2 cellular contexts compared by ENCODE assay signal in genomic region chr6:90338409-90338808, GRCh38.
TF ChIP-seq lines count a peak whose summit lies in the region.

No MANE protein-coding gene starts in this region.

TF ChIP-seq in IMR-90, 13 proteins besides CTCF, POLR2A, EP300 and RAD21:
- TF ChIP-seq FOS (IDR thresholded peaks at IDR 0.05; ENCODE audit: low read depth, low read length) (no peak), SMC3 (IDR thresholded peaks at IDR 0.05; ENCODE audit: low read depth, low read length) (no peak), MXI1 (IDR thresholded peaks at IDR 0.05; ENCODE audit: borderline replicate concordance, low read depth, low read length) (no peak), RFX5 (IDR thresholded peaks at IDR 0.05; ENCODE audit: low read depth, low read length) (no peak), CEBPB (IDR thresholded peaks at IDR 0.05; ENCODE audit: low read depth, low read length) (peak; percentile 67; the same call in 1 of the 2 replicates), RCOR1 (IDR thresholded peaks at IDR 0.05; ENCODE audit: insufficient replicate concordance, low read length) (no peak), MAFK (IDR thresholded peaks at IDR 0.05; ENCODE audit: low read depth, low read length) (peak; percentile 8; the same call in 1 of the 2 replicates), MAZ (IDR thresholded peaks at IDR 0.05; ENCODE audit: borderline replicate concordance, low read depth, low read length) (no peak), NFE2L2 (IDR thresholded peaks at IDR 0.05; ENCODE audit: low read depth, low read length) (no peak)
- TF ChIP-seq, protein P1, sequence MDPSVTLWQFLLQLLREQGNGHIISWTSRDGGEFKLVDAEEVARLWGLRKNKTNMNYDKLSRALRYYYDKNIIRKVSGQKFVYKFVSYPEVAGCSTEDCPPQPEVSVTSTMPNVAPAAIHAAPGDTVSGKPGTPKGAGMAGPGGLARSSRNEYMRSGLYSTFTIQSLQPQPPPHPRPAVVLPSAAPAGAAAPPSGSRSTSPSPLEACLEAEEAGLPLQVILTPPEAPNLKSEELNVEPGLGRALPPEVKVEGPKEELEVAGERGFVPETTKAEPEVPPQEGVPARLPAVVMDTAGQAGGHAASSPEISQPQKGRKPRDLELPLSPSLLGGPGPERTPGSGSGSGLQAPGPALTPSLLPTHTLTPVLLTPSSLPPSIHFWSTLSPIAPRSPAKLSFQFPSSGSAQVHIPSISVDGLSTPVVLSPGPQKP (IDR thresholded peaks at IDR 0.05; ENCODE audit: borderline replicate concordance, low read depth, low read length), result no peak

TF ChIP-seq in K562, 482 proteins besides CTCF, POLR2A, EP300 and RAD21:
- TF ChIP-seq NONO (IDR thresholded peaks at IDR 0.05; ENCODE audit: low read depth in 2 of 2, low read length in 1 of 2) (no peak), FOXK1 (CRISPR knock-in tag; IDR thresholded peaks at IDR 0.05; ENCODE audit: borderline replicate concordance) (no peak), PHF8 (IDR thresholded peaks at IDR 0.05; ENCODE audit: borderline replicate concordance, low read length) (0 out of 2 replicates have a peak, but pooled peaks have one; percentile 10)
